In the genomic region with DNA sequence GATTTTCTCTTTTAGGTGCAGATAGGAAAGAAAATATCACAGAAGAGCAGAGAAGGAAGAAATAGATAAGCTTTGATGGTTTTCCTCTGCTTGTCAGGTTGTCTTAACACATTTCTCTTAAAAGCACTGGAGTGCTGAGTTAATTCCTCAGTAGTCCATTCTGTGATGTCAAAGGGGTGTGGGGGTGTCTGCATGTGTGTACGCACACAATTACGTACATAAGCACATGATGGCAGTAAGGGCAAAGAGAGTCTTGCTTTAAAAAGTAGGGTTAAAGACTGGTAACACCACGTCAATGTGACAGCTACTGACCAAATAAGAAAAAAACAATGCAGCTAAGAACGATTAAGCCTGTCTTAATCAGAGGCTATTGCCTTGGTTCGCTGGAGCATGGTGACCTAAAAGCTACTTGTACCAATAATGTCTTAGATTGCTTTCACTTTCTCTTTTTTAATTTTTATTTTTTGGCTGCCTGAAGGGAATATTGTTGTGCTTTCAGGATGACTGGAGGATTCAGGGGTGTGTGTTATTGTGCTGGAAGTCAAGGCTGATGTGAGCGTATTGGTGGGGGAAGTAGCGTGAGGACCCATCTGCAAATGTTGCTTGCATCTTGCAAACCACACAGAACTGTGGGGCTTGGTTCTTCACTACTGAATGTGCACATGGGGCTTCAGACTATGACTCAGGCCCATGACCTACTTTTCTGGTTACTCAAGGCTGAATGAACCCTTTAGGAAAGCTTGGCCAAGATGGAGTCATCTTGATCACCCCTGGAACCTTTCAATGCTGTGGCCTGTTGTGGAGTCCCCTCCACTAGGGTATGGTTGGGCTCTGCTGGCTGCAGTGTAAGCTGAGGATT, we compare ENCODE assay signal across 8 cellular contexts.
DNase-seq lines count a peak whose midpoint lies in the region; ATAC-seq and TF ChIP-seq lines count a peak whose summit lies in the region.

No MANE protein-coding gene starts in this region.

- DNase-seq in AG10803 (ENCODE audit: low read depth) (peak; percentile 94), amniotic epithelial cell (ENCODE audit: low read depth) (peak; percentile 67), mesenchymal stem cell (peak; percentile 61), A172 (ENCODE audit: low spot score) (no peak), SHP77 treated with DMSO at 0.1 percent for 48 hours (lab: John Stamatoyannopoulos, UW) (no peak), H9 (no peak)

- WGBS in mesenchymal stem cell = 84% methylated on average over 7 of the region's 7 CpGs
- WGBS in H9 (ENCODE audit: extremely low coverage, insufficient read length, low lambda C conversion rate) = no CpG with 5 or more reads among the region's 7 CpGs

- H2BK12ac ChIP-seq in mesenchymal stem cell (ENCODE audit: low read length in 2 of 2) = no peak overlapping the region
- H2BK12ac ChIP-seq in H9 (ENCODE audit: insufficient read length, low read depth, low read length) = no peak overlapping the region

- H3K27me3 ChIP-seq in mesenchymal stem cell (ENCODE audit: control insufficient read depth in 1 of 2, insufficient read depth in 1 of 2, low read length in 2 of 2) (no peaks in the 10 kb centered on the region), H9 (ENCODE audit: insufficient read depth, low read length) (no peaks in the 10 kb centered on the region)

- H3K4me1 ChIP-seq in mesenchymal stem cell (ENCODE audit: control insufficient read depth, insufficient read depth, low read depth, low read length) = peaks cover 11% of the 10 kb centered on the region
- no peaks in the 10 kb centered on the region for H3K4me1 ChIP-seq in H9 (ENCODE audit: insufficient read depth, low read length)

- no peak overlapping the region for H4K5ac ChIP-seq in H9 (ENCODE audit: insufficient read length, low read depth, low read length)

- H4K8ac ChIP-seq in mesenchymal stem cell (ENCODE audit: low read length) (no peak overlapping the region), H9 (replicated peaks; ENCODE audit: insufficient read length, low read depth, low read length) (no peak overlapping the region)

- no peak overlapping the region for H3K4me2 ChIP-seq in mesenchymal stem cell (ENCODE audit: low read length, poor library complexity, severe bottlenecking)
- no peak overlapping the region for H3K4me2 ChIP-seq in H9 (ENCODE audit: insufficient read depth, insufficient read length, low read length)

- H3K79me1 ChIP-seq in mesenchymal stem cell (replicated peaks; ENCODE audit: low read length, poor library complexity, severe bottlenecking) = peaks cover 12% of the 10 kb centered on the region
- no peaks in the 10 kb centered on the region for H3K79me1 ChIP-seq in H9 (ENCODE audit: insufficient read depth, low read depth, low read length, poor library complexity, severe bottlenecking)

- TF ChIP-seq CTCF in AG10803 (conservative IDR thresholded peaks at IDR 0.05; ENCODE audit: low read length) (no peak), H9 (conservative IDR thresholded peaks at IDR 0.05) (no peak)

- no peak overlapping the region for H2BK15ac ChIP-seq in mesenchymal stem cell (ENCODE audit: low read depth, poor library complexity, severe bottlenecking)
- no peak overlapping the region for H2BK15ac ChIP-seq in H9 (ENCODE audit: low read depth, low read length)

- H2BK120ac ChIP-seq in mesenchymal stem cell (ENCODE audit: low read depth, low read length) (no peak overlapping the region), H9 (ENCODE audit: low read depth, low read length, poor library complexity, severe bottlenecking) (no peak overlapping the region)

- no peak overlapping the region for H2AK5ac ChIP-seq in mesenchymal stem cell (ENCODE audit: low read length, severe bottlenecking)
- H2AK5ac ChIP-seq in H9 (ENCODE audit: insufficient read length, low read length) = no peak overlapping the region

- H3K4me1 Mint-ChIP-seq in H9 = no peaks in the 10 kb centered on the region

- H3K36me3 ChIP-seq in mesenchymal stem cell (ENCODE audit: control insufficient read depth in 1 of 2, insufficient read depth in 2 of 2, low read depth in 1 of 2, low read length in 2 of 2) = no peaks in the 10 kb centered on the region

- no peak overlapping the region for H3K23ac ChIP-seq in mesenchymal stem cell (ENCODE audit: low read length in 2 of 2)
- H3K23ac ChIP-seq in H9 (ENCODE audit: insufficient read length, low read depth, low read length) = no peak overlapping the region

- H2AFZ ChIP-seq in mesenchymal stem cell (ENCODE audit: low read depth, low read length) (no peak overlapping the region), H9 (ENCODE audit: low read length) (no peak overlapping the region)

- H3K27ac ChIP-seq in mesenchymal stem cell (ENCODE audit: low read length, poor library complexity, severe bottlenecking) (peak overlapping the region; percentile 6), H9 (ENCODE audit: insufficient read length, low read depth, low read length) (no peak overlapping the region)

- H3K4ac ChIP-seq in mesenchymal stem cell (ENCODE audit: low read depth in 1 of 2, low read length in 2 of 2) (no peak overlapping the region), H9 (ENCODE audit: low read depth, low read length) (no peak overlapping the region)

- H3K14ac ChIP-seq in mesenchymal stem cell (ENCODE audit: low read length in 2 of 2) (no peak overlapping the region), H9 (ENCODE audit: insufficient read depth, low read length) (no peak overlapping the region)

- peaks cover 3% of the 10 kb centered on the region for H4K20me1 ChIP-seq in H9 (ENCODE audit: control insufficient read depth, insufficient read depth, insufficient read length)

- no peak overlapping the region for H3K56ac ChIP-seq in H9 (ENCODE audit: insufficient read length, low read depth, low read length)

- H3K27me3 Mint-ChIP-seq in H9 (ENCODE audit: low read depth) = no peaks in the 10 kb centered on the region

- H3K9ac ChIP-seq in mesenchymal stem cell (ENCODE audit: low read length) (peak overlapping the region; percentile 84), H9 (ENCODE audit: extremely low read depth, insufficient read length, low read length) (no peak overlapping the region)

- no peak overlapping the region for H2BK20ac ChIP-seq in H9 (ENCODE audit: low read depth, low read length, poor library complexity, severe bottlenecking)

- H3K18ac ChIP-seq in mesenchymal stem cell (ENCODE audit: low read depth in 1 of 2, low read length in 2 of 2) (no peak overlapping the region), H9 (ENCODE audit: insufficient read length, low read depth, low read length) (no peak overlapping the region)

- H3K4me3 ChIP-seq in AG10803 (ENCODE audit: low read length) (peak overlapping the region; percentile 56), mesenchymal stem cell (ENCODE audit: insufficient read depth in 1 of 2, low read depth in 1 of 2, low read length in 2 of 2) (peak overlapping the region in 1 of 2 experiments; percentile 72)

- no peak overlapping the region for H3T11ph ChIP-seq in H9 (ENCODE audit: low read length)

- peak; percentile 54 for ATAC-seq in GM19467 (IDR thresholded peaks at IDR 0.05; ENCODE audit: unreplicated experiment)
- no peak for ATAC-seq in HG02623 (IDR thresholded peaks at IDR 0.05; ENCODE audit: unreplicated experiment)

- H3K4me3 Mint-ChIP-seq in H9 = no peak overlapping the region

- no peaks in the 10 kb centered on the region for H3K36me3 Mint-ChIP-seq in H9 (ENCODE audit: insufficient read depth in 1 of 3, low read depth in 3 of 3)

- no peaks in the 10 kb centered on the region for H3K23me2 ChIP-seq in H9 (ENCODE audit: insufficient read length, low read depth, low read length, poor library complexity, severe bottlenecking)

- H2BK5ac ChIP-seq in mesenchymal stem cell (ENCODE audit: low read depth, low read length, poor library complexity, severe bottlenecking) = no peak overlapping the region
- no peak overlapping the region for H2BK5ac ChIP-seq in H9 (ENCODE audit: insufficient read length, low read length)

- H3K9me3 ChIP-seq in mesenchymal stem cell (ENCODE audit: control insufficient read depth, low read length) (no peaks in the 10 kb centered on the region), H9 (ENCODE audit: control insufficient read depth, low read depth, low read length) (no peaks in the 10 kb centered on the region)

- no peak overlapping the region for H4K91ac ChIP-seq in mesenchymal stem cell (ENCODE audit: low read length)
- H4K91ac ChIP-seq in H9 (ENCODE audit: insufficient read length, low read depth, low read length) = no peak overlapping the region

- no peaks in the 10 kb centered on the region for H3K79me2 ChIP-seq in H9 (ENCODE audit: insufficient read depth, low read length)

- H3K9me3 Mint-ChIP-seq in H9 = no peaks in the 10 kb centered on the region

- peak overlapping the region in 1 of 3 experiments; percentile 70; a peak in 1 of 7 replicates for H3K27ac Mint-ChIP-seq in H9

Comparison
In these comparisons a context has a peak if more than half of its experiments do, and no peak if none do; other contexts are left out.
1. DNase-seq: peak in AG10803 (single experiment), amniotic epithelial cell (single experiment) and mesenchymal stem cell (single experiment); none in A172 (single experiment), SHP77 treated with DMSO at 0.1 percent for 48 hours (single experiment) and H9 (single experiment).